In the genomic region with DNA sequence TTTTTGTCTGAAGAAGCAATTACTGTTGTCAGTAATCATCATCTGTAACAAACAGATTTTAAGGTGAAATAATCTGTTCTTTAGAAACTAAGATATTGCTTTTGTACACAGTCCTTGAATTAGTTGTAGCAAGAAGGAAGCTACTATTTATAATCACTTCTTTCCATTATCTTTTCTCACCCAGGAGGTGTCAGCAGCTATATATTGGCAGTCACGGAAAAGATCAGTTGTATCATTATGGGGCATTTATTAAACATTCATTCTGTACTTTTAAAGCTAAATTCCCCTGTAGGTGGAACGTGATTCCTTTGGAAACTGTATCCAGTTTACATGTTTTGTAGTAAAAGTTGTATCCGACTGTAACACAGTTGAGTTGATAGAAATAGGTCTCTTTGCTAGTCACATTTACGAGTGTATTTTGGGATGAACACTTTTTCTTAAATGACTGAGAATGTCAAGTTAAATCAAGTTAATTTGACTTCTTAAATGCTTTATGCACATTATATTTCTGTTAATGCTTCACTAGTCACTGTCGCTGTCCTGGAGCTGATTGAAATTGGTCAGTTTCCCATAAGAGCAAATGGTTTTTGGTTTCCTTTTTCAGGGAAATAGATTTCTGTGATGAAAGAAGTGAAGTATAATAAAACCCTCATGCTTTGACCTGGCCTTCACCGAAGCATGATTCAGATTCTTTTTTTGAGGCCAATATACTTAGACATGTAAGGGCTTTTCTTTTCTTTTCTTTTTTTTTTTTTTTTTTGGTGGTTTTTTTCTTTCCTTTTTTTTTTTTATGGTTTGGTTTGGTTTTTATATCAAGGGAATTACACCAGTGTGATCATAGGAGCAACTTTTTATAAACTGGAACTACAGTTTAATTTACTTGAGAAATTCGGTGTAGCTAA, we compare ENCODE assay signal across 9 cellular contexts. TPM values are rescaled to one million over a fixed set of nuclear protein-coding genes. Genes with fewer than 3 reads are reported as not detected.
A peak's percentile ranks its signal among the peaks of the same experiment; 100 is the strongest.
DNase-seq lines count a peak whose midpoint lies in the region; ATAC-seq and TF ChIP-seq lines count a peak whose summit lies in the region.
"Had no signal": no experiment of that assay in that cellular context is flagged by ENCODE, and none has a peak within 500 bp of the region (broad histone marks: within the 10 kb centered on the region; RNA-seq: fewer than 3 reads in every experiment).

No MANE protein-coding gene starts in this region.

- H3K9me3 ChIP-seq in right atrium auricular region, result no peaks in the 10 kb centered on the region

- H3K36me3 ChIP-seq in right atrium auricular region, result no peaks in the 10 kb centered on the region

- H3K27ac ChIP-seq in right atrium auricular region, result peak overlapping the region; percentile 100

- no peaks in the 10 kb centered on the region for H3K27me3 ChIP-seq in right atrium auricular region

- ATAC-seq in left ventricle myocardium superior (no peak), HG03442 (IDR thresholded peaks at IDR 0.05; ENCODE audit: unreplicated experiment) (no peak), HG02588 (IDR thresholded peaks at IDR 0.05; ENCODE audit: unreplicated experiment) (no peak), HG03520 (IDR thresholded peaks at IDR 0.05; ENCODE audit: unreplicated experiment) (no peak)

- TF ChIP-seq CTCF in right atrium auricular region (IDR thresholded peaks at IDR 0.05), result no peak
- no peak for TF ChIP-seq CTCF in choroid plexus epithelial cell (conservative IDR thresholded peaks at IDR 0.05; ENCODE audit: low read depth, low read length)

- H3K4me3 ChIP-seq in right atrium auricular region (peak overlapping the region; percentile 93 to 98), choroid plexus epithelial cell (ENCODE audit: low read depth, low read length) (peak overlapping the region; percentile 35)

- DNase-seq in right atrium auricular region (ENCODE audit: low spot score) (no peak), left ventricle myocardium superior (no peak), choroid plexus epithelial cell (ENCODE audit: low read depth) (peak; percentile 65), myocyte (ENCODE audit: low read depth) (peak; percentile 51), NCI-H1092 (lab: John Stamatoyannopoulos, UW) (no peak)
- DNase-seq: SHP77 treated with DMSO at 0.1 percent for 48 hours had no signal

- intact Hi-C loops in left ventricle myocardium superior (cut with micrococcal nuclease), result loop anchor here (5.0 kb wide), 3 partner anchors 237 to 688 kb away; no protein-coding TSS in a partner anchor

- peaks cover 0 to 52% of the 10 kb centered on the region in 2 donors for H3K4me1 ChIP-seq in right atrium auricular region

RNA-seq across cellular contexts. Expression of a gene that starts 5.1 kb away (rescaled TPM):
- total RNA-seq in right atrium auricular region (100 to 1,000 TPM; 366 to 434 TPM), left ventricle myocardium superior (502 TPM), myocyte (289 and 423 TPM in 2 replicates)
- 102 TPM for polyA plus RNA-seq in myocyte (2012)

Comparison
In these comparisons a context has a peak if more than half of its experiments do, and no peak if none do; other contexts are left out.
1. DNase-seq: peak in choroid plexus epithelial cell (single experiment) and myocyte (single experiment); none in right atrium auricular region (single experiment), left ventricle myocardium superior (single experiment) and NCI-H1092 (single experiment).